Comparison of ENCODE assay signal across 1 cellular context in genomic region chr5:95823738-95824609, GRCh38.
A peak's percentile ranks its signal among the peaks of the same experiment; 100 is the strongest.
TF ChIP-seq lines count a peak whose summit lies in the region.

No MANE protein-coding gene starts in this region.

TF ChIP-seq in HEK293, 187 proteins besides CTCF, POLR2A, EP300 and RAD21 (continued from another document and continues in another):
- no peak for TF ChIP-seq ZNF148 (tag by site-specific recombination; IDR thresholded peaks at IDR 0.05; ENCODE audit: borderline replicate concordance)
- TF ChIP-seq ZNF184 (tag by site-specific recombination; IDR thresholded peaks at IDR 0.05): no peak
- no peak for TF ChIP-seq ZNF211 (tag by site-specific recombination; IDR thresholded peaks at IDR 0.05; ENCODE audit: low read depth)
- TF ChIP-seq ZNF16 (tag by site-specific recombination; IDR thresholded peaks at IDR 0.05; ENCODE audit: low read depth): no peak
- TF ChIP-seq ZFP3 (tag by site-specific recombination; IDR thresholded peaks at IDR 0.05; ENCODE audit: low read depth): no peak
- peak; percentile 63; the same call in 1 of the 2 replicates for TF ChIP-seq TRIM28 (IDR thresholded peaks at IDR 0.05; ENCODE audit: borderline replicate concordance, low read length)
- no peak for TF ChIP-seq ZNF529 (tag by site-specific recombination; IDR thresholded peaks at IDR 0.05; ENCODE audit: insufficient replicate concordance)
- TF ChIP-seq ZNF416 (tag by site-specific recombination; IDR thresholded peaks at IDR 0.05): no peak
- TF ChIP-seq ZEB2 (tag by site-specific recombination; IDR thresholded peaks at IDR 0.05): 0 out of 2 replicates have a peak, but pooled peaks have one; percentile 33
- TF ChIP-seq ZNF544 (tag by site-specific recombination; IDR thresholded peaks at IDR 0.05): no peak
- TF ChIP-seq SP7 (tag by site-specific recombination; IDR thresholded peaks at IDR 0.05): peak; percentile 47; the same call in 1 of the 2 replicates
- no peak for TF ChIP-seq ZNF133 (tag by site-specific recombination; IDR thresholded peaks at IDR 0.05)
- TF ChIP-seq ZSCAN23 (tag by site-specific recombination; IDR thresholded peaks at IDR 0.05): no peak
- TF ChIP-seq MZF1 (tag by site-specific recombination; IDR thresholded peaks at IDR 0.05; ENCODE audit: borderline replicate concordance): no peak
- TF ChIP-seq KLF9 (tag by site-specific recombination; IDR thresholded peaks at IDR 0.05; ENCODE audit: low read depth): no peak
- TF ChIP-seq ZNF48 (tag by site-specific recombination; IDR thresholded peaks at IDR 0.05): no peak
- TF ChIP-seq ZNF311 (tag by site-specific recombination; IDR thresholded peaks at IDR 0.05; ENCODE audit: borderline replicate concordance): no peak
- TF ChIP-seq ZNF366 (tag by site-specific recombination; conservative IDR thresholded peaks at IDR 0.05): peak; percentile 67
- no peak for TF ChIP-seq ZNF521 (tag by site-specific recombination; IDR thresholded peaks at IDR 0.05)
- no peak for TF ChIP-seq ZNF621 (tag by site-specific recombination; IDR thresholded peaks at IDR 0.05)
- no peak for TF ChIP-seq ZNF140 (tag by site-specific recombination; IDR thresholded peaks at IDR 0.05)
- TF ChIP-seq ZNF449 (tag by site-specific recombination; IDR thresholded peaks at IDR 0.05): no peak
- no peak for TF ChIP-seq ZSCAN4 (tag by site-specific recombination; IDR thresholded peaks at IDR 0.05)
- TF ChIP-seq HOXC10 (CRISPR knock-in tag; IDR thresholded peaks at IDR 0.05): no peak
- no peak for TF ChIP-seq ZNF155 (tag by site-specific recombination; IDR thresholded peaks at IDR 0.05)
- TF ChIP-seq PRDM6 (tag by site-specific recombination; IDR thresholded peaks at IDR 0.05): peak; percentile 86
- no peak for TF ChIP-seq GLI4 (tag by site-specific recombination; IDR thresholded peaks at IDR 0.05)
- no peak for TF ChIP-seq ZSCAN16 (tag by site-specific recombination; IDR thresholded peaks at IDR 0.05)
- no peak for TF ChIP-seq ZNF280D (tag by site-specific recombination; IDR thresholded peaks at IDR 0.05)
- TF ChIP-seq ZNF18 (tag by site-specific recombination; IDR thresholded peaks at IDR 0.05): no peak
- TF ChIP-seq SCRT2 (tag by site-specific recombination; IDR thresholded peaks at IDR 0.05): no peak
- TF ChIP-seq ZNF645 (tag by site-specific recombination; IDR thresholded peaks at IDR 0.05): no peak
- no peak for TF ChIP-seq ZNF677 (tag by site-specific recombination; IDR thresholded peaks at IDR 0.05)
- TF ChIP-seq ZNF623 (tag by site-specific recombination; IDR thresholded peaks at IDR 0.05): no peak
- TF ChIP-seq ZBTB11 (tag by site-specific recombination; conservative IDR thresholded peaks at IDR 0.05; ENCODE audit: low read depth): 0 out of 2 replicates have a peak, but pooled peaks have one; percentile 17
- TF ChIP-seq SCRT1 (tag by site-specific recombination; IDR thresholded peaks at IDR 0.05; ENCODE audit: borderline replicate concordance): no peak
- TF ChIP-seq KLF1 (tag by site-specific recombination; IDR thresholded peaks at IDR 0.05): no peak
- TF ChIP-seq ZIC2 (tag by site-specific recombination; IDR thresholded peaks at IDR 0.05): peak; percentile 81
- peak; percentile 61 for TF ChIP-seq ZNF341 (tag by site-specific recombination; IDR thresholded peaks at IDR 0.05; ENCODE audit: low read depth)
- no peak for TF ChIP-seq ZNF514 (tag by site-specific recombination; IDR thresholded peaks at IDR 0.05)
- no peak for TF ChIP-seq ZNF585B (tag by site-specific recombination; IDR thresholded peaks at IDR 0.05)
- TF ChIP-seq ZSCAN30 (tag by site-specific recombination; IDR thresholded peaks at IDR 0.05): peak; percentile 43; the same call in 1 of the 2 replicates
- TF ChIP-seq ZNF654 (tag by site-specific recombination; IDR thresholded peaks at IDR 0.05; ENCODE audit: low read depth): no peak
- no peak for TF ChIP-seq ZBTB7A (tag by site-specific recombination; IDR thresholded peaks at IDR 0.05; ENCODE audit: low read depth)
- TF ChIP-seq ZNF707 (tag by site-specific recombination; IDR thresholded peaks at IDR 0.05): no peak
- TF ChIP-seq ZBTB48 (tag by site-specific recombination; IDR thresholded peaks at IDR 0.05): peak; percentile 65; the same call in 1 of the 2 replicates
- no peak for TF ChIP-seq ZNF510 (tag by site-specific recombination; IDR thresholded peaks at IDR 0.05; ENCODE audit: insufficient replicate concordance)
- TF ChIP-seq PATZ1 (tag by site-specific recombination; IDR thresholded peaks at IDR 0.05): no peak; the same call in 1 of the 2 replicates
- TF ChIP-seq ZBTB1 (tag by site-specific recombination; IDR thresholded peaks at IDR 0.05): no peak
- no peak for TF ChIP-seq ZNF501 (tag by site-specific recombination; IDR thresholded peaks at IDR 0.05)
